In the genomic region with DNA sequence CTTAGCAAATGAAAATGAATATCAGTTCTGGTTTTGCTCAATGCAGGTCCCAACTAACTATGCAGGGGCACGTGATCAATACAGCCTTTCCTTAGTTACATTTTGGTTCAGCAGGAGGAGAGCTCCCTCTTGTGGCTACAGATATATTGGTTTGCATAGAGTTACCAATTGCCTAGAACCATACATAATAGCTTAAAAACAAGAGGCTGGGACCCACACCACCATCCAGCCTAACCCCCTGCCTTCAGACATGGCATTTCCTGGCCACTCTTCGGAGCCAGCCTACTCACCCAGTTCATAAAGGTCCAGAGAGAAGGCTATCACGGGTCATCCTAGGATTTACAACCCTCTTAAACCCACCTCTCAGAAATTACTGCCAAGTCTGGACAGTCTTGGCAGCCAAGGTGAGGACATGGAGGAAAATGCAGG, we compare ENCODE assay signal across 8 cellular contexts. TPM values are rescaled to one million over a fixed set of nuclear protein-coding genes. Genes with fewer than 3 reads are reported as not detected.
A peak's percentile ranks its signal among the peaks of the same experiment; 100 is the strongest.
DNase-seq lines count a peak whose midpoint lies in the region; ATAC-seq and TF ChIP-seq lines count a peak whose summit lies in the region.

No MANE protein-coding gene starts in this region.

- H3K4me2 ChIP-seq in hepatocyte = no peak overlapping the region

- H3K9ac ChIP-seq in SK-N-MC (ENCODE audit: insufficient read length) = peak overlapping the region; percentile 17

- peak; percentile 88 for TF ChIP-seq CTCF in hepatocyte (IDR thresholded peaks at IDR 0.05; ENCODE audit: poor library complexity)

- no peaks in the 10 kb centered on the region for H3K9me2 ChIP-seq in hepatocyte (replicated peaks; ENCODE audit: insufficient read depth)

- H3K9me3 ChIP-seq in SK-N-MC (ENCODE audit: low read depth, low read length) = no peaks in the 10 kb centered on the region
- no peaks in the 10 kb centered on the region for H3K9me3 ChIP-seq in hepatocyte (ENCODE audit: low read depth)

- H3K27ac ChIP-seq in SK-N-MC = no peak overlapping the region
- H3K27ac ChIP-seq in hepatocyte = no peak overlapping the region

- H2AFZ ChIP-seq in hepatocyte = no peak overlapping the region

- DNase-seq in AML-193 (lab: John Stamatoyannopoulos, UW) = peak; percentile 69 to 79
- DNase-seq in NCI-H1105 (lab: John Stamatoyannopoulos, UW) = peak; percentile 67
- DNase-seq in SK-N-MC (ENCODE audit: low read depth, low spot score) = peak; percentile 72
- DNase-seq in astrocyte of the hippocampus (ENCODE audit: low read depth, low spot score) = peak; percentile 89
- DNase-seq in hepatocyte (ENCODE audit: low spot score) = peak; percentile 90
- DNase-seq in skeletal muscle cell (ENCODE audit: low read depth) = peak; percentile 39

- H3K36me3 ChIP-seq in SK-N-MC (ENCODE audit: insufficient read depth, low read length) (peaks cover 47% of the 10 kb centered on the region), hepatocyte (replicated peaks; ENCODE audit: insufficient read depth, low read depth) (no peaks in the 10 kb centered on the region)

- 6% methylated on average over 3 of the region's 3 CpGs for WGBS in hepatocyte (ENCODE audit: low lambda C conversion rate, missing lambda C conversion rate)

- ATAC-seq in GM18511 (IDR thresholded peaks at IDR 0.05; ENCODE audit: unreplicated experiment) = peak; percentile 100
- peak; percentile 100 for ATAC-seq in HG02885 (IDR thresholded peaks at IDR 0.05; ENCODE audit: poor library complexity, unreplicated experiment)

- no peaks in the 10 kb centered on the region for H3K27me3 ChIP-seq in hepatocyte

- no peak overlapping the region for H3K4me3 ChIP-seq in SK-N-MC
- no peak overlapping the region for H3K4me3 ChIP-seq in hepatocyte
- H3K4me3 ChIP-seq in skeletal muscle cell (ENCODE audit: low read depth, low read length) = no peak overlapping the region

- H3K79me2 ChIP-seq in hepatocyte = peaks cover 2% of the 10 kb centered on the region

- no peaks in the 10 kb centered on the region for H3K4me1 ChIP-seq in hepatocyte (ENCODE audit: insufficient read depth)

- H4K20me1 ChIP-seq in hepatocyte (ENCODE audit: insufficient read depth, poor library complexity, severe bottlenecking) = peaks cover 2% of the 10 kb centered on the region

RNA-seq across cellular contexts. Expression of gene CCDC93, which starts 10.5 kb away (rescaled TPM):
- total RNA-seq in hepatocyte = 23.0 and 37.4 TPM in 2 replicates
- 13.2 and 16.8 TPM in 2 replicates for polyA plus RNA-seq in hepatocyte

Comparison
In these comparisons a context has a peak if more than half of its experiments do, and no peak if none do; other contexts are left out.
1. DNase-seq: peak in every context shown above with its lines; median percentile 90 in hepatocyte; 89 in astrocyte of the hippocampus; 74 in AML-193; 72 in SK-N-MC; 67 in NCI-H1105; 39 in skeletal muscle cell.